In the genomic region with DNA sequence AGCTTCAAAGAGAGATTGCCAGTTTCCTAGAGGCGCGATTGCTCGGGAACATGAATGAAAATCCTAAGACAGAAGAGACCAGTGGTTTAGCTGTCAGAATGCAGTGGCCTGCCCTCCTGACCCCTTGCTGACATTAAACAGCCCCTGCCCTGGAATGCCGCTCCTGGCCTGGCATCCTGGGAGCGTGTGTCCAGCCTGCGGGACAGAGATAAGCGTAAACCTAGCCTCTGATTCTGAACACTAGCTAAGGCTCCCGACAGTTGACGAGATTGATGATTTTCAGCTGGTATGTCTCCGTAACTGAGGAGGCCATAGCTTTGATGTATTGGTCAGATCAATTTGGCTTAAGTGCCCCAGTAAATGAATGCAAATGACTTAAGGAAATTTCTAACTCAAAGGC, we compare ENCODE assay signal across 1 cellular context.
TF ChIP-seq lines count a peak whose summit lies in the region.

No MANE protein-coding gene starts in this region.

TF ChIP-seq in GM23338, 12 proteins besides CTCF, POLR2A, EP300 and RAD21:
- no peak for TF ChIP-seq ZNF331 (CRISPR knock-in tag; IDR thresholded peaks at IDR 0.05; ENCODE audit: low read depth)
- TF ChIP-seq, protein P1, sequence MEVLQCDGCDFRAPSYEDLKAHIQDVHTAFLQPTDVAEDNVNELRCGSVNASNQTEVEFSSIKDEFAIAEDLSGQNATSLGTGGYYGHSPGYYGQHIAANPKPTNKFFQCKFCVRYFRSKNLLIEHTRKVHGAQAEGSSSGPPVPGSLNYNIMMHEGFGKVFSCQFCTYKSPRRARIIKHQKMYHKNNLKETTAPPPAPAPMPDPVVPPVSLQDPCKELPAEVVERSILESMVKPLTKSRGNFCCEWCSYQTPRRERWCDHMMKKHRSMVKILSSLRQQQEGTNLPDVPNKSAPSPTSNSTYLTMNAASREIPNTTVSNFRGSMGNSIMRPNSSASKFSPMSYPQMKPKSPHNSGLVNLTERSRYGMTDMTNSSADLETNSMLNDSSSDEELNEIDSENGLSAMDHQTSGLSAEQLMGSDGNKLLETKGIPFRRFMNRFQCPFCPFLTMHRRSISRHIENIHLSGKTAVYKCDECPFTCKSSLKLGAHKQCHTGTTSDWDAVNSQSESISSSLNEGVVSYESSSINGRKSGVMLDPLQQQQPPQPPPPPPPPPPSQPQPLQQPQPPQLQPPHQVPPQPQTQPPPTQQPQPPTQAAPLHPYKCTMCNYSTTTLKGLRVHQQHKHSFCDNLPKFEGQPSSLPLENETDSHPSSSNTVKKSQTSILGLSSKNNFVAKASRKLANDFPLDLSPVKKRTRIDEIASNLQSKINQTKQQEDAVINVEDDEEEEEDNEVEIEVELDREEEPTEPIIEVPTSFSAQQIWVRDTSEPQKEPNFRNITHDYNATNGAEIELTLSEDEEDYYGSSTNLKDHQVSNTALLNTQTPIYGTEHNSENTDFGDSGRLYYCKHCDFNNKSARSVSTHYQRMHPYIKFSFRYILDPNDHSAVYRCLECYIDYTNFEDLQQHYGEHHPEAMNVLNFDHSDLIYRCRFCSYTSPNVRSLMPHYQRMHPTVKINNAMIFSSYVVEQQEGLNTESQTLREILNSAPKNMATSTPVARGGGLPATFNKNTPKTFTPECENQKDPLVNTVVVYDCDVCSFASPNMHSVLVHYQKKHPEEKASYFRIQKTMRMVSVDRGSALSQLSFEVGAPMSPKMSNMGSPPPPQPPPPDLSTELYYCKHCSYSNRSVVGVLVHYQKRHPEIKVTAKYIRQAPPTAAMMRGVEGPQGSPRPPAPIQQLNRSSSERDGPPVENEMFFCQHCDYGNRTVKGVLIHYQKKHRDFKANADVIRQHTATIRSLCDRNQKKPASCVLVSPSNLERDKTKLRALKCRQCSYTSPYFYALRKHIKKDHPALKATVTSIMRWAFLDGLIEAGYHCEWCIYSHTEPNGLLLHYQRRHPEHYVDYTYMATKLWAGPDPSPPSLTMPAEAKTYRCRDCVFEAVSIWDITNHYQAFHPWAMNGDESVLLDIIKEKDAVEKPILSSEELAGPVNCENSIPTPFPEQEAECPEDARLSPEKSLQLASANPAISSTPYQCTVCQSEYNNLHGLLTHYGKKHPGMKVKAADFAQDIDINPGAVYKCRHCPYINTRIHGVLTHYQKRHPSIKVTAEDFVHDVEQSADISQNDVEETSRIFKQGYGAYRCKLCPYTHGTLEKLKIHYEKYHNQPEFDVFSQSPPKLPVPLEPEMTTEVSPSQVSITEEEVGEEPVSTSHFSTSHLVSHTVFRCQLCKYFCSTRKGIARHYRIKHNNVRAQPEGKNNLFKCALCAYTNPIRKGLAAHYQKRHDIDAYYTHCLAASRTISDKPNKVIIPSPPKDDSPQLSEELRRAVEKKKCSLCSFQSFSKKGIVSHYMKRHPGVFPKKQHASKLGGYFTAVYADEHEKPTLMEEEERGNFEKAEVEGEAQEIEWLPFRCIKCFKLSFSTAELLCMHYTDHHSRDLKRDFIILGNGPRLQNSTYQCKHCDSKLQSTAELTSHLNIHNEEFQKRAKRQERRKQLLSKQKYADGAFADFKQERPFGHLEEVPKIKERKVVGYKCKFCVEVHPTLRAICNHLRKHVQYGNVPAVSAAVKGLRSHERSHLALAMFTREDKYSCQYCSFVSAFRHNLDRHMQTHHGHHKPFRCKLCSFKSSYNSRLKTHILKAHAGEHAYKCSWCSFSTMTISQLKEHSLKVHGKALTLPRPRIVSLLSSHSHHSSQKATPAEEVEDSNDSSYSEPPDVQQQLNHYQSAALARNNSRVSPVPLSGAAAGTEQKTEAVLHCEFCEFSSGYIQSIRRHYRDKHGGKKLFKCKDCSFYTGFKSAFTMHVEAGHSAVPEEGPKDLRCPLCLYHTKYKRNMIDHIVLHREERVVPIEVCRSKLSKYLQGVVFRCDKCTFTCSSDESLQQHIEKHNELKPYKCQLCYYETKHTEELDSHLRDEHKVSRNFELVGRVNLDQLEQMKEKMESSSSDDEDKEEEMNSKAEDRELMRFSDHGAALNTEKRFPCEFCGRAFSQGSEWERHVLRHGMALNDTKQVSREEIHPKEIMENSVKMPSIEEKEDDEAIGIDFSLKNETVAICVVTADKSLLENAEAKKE (CRISPR knock-in tag; IDR thresholded peaks at IDR 0.05): no peak
- TF ChIP-seq ZNF114 (CRISPR knock-in tag; IDR thresholded peaks at IDR 0.05): no peak
- TF ChIP-seq JUNB (IDR thresholded peaks at IDR 0.05; ENCODE audit: unreplicated experiment): no peak
- TF ChIP-seq, protein P2, sequence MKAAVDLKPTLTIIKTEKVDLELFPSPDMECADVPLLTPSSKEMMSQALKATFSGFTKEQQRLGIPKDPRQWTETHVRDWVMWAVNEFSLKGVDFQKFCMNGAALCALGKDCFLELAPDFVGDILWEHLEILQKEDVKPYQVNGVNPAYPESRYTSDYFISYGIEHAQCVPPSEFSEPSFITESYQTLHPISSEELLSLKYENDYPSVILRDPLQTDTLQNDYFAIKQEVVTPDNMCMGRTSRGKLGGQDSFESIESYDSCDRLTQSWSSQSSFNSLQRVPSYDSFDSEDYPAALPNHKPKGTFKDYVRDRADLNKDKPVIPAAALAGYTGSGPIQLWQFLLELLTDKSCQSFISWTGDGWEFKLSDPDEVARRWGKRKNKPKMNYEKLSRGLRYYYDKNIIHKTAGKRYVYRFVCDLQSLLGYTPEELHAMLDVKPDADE (IDR thresholded peaks at IDR 0.05): no peak
- TF ChIP-seq POLR2AphosphoS5 (IDR thresholded peaks at IDR 0.05; ENCODE audit: low read depth): no peak
- no peak for TF ChIP-seq EZH2 (IDR thresholded peaks at IDR 0.05; ENCODE audit: low read depth, unreplicated experiment)
- TF ChIP-seq NANOG (IDR thresholded peaks at IDR 0.05; ENCODE audit: borderline replicate concordance): no peak
- TF ChIP-seq CREB1 (CRISPR knock-in tag; IDR thresholded peaks at IDR 0.05; ENCODE audit: low read depth): no peak
- TF ChIP-seq, protein P3, sequence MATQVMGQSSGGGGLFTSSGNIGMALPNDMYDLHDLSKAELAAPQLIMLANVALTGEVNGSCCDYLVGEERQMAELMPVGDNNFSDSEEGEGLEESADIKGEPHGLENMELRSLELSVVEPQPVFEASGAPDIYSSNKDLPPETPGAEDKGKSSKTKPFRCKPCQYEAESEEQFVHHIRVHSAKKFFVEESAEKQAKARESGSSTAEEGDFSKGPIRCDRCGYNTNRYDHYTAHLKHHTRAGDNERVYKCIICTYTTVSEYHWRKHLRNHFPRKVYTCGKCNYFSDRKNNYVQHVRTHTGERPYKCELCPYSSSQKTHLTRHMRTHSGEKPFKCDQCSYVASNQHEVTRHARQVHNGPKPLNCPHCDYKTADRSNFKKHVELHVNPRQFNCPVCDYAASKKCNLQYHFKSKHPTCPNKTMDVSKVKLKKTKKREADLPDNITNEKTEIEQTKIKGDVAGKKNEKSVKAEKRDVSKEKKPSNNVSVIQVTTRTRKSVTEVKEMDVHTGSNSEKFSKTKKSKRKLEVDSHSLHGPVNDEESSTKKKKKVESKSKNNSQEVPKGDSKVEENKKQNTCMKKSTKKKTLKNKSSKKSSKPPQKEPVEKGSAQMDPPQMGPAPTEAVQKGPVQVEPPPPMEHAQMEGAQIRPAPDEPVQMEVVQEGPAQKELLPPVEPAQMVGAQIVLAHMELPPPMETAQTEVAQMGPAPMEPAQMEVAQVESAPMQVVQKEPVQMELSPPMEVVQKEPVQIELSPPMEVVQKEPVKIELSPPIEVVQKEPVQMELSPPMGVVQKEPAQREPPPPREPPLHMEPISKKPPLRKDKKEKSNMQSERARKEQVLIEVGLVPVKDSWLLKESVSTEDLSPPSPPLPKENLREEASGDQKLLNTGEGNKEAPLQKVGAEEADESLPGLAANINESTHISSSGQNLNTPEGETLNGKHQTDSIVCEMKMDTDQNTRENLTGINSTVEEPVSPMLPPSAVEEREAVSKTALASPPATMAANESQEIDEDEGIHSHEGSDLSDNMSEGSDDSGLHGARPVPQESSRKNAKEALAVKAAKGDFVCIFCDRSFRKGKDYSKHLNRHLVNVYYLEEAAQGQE (IDR thresholded peaks at IDR 0.05; ENCODE audit: unreplicated experiment): no peak
- no peak for TF ChIP-seq STAT1 (IDR thresholded peaks at IDR 0.05; ENCODE audit: unreplicated experiment)
- no peak for TF ChIP-seq EZH2phosphoT487 (IDR thresholded peaks at IDR 0.05; ENCODE audit: unreplicated experiment)
